ENCODE assay signal across 10 cellular contexts in genomic region chr7:144384555-144385245, GRCh38. TPM values are rescaled to one million over a fixed set of nuclear protein-coding genes. Genes with fewer than 3 reads are reported as not detected.
DNase-seq lines count a peak whose midpoint lies in the region; ATAC-seq, FAIRE-seq and TF ChIP-seq lines count a peak whose summit lies in the region.
"Had no signal": no experiment of that assay in that cellular context is flagged by ENCODE, and none has a peak within 500 bp of the region (broad histone marks: within the 10 kb centered on the region; RNA-seq: fewer than 3 reads in every experiment).

No MANE protein-coding gene starts in this region.

- TF ChIP-seq CTCF in keratinocyte (optimal IDR thresholded peaks at IDR 0.05 in 1 of 3, IDR thresholded peaks at IDR 0.05 in 1 of 3, conservative IDR thresholded peaks at IDR 0.05 in 1 of 3; ENCODE audit: extremely low read depth in 1 of 3, insufficient read depth in 2 of 3, low read length in 3 of 3), result no peak

- H3K9me3 Mint-ChIP-seq in activated CD4-positive, alpha-beta memory T cell treated with anti-CD3 and anti-CD28 coated beads, Interleukin-2, amount 10 ng/mL, durations not matched to agents 7 days and 5 days, result no peaks in the 10 kb centered on the region
- H3K9me3 Mint-ChIP-seq: IgD-negative memory B cell had no signal

- no peaks in the 10 kb centered on the region for H3K79me2 ChIP-seq in keratinocyte (ENCODE audit: control insufficient read depth, insufficient read depth, low read length)

- H3K27me3 ChIP-seq in keratinocyte (ENCODE audit: control insufficient read depth, extremely low read depth, insufficient read depth, low read length), result no peaks in the 10 kb centered on the region
- H3K27me3 ChIP-seq: heart right ventricle had no signal

- ATAC-seq in HG02623 (IDR thresholded peaks at IDR 0.05; ENCODE audit: unreplicated experiment) (peak; percentile 37), GM18520 (IDR thresholded peaks at IDR 0.05; ENCODE audit: unreplicated experiment) (no peak)
- ATAC-seq: heart right ventricle had no signal

- CTCF ChIA-PET in activated CD4-positive, alpha-beta memory T cell treated with anti-CD3 and anti-CD28 coated beads, Interleukin-2, amount 10 ng/mL, durations not matched to agents 7 days and 5 days (lab: Charles Lee), result no interaction called here

- dilution Hi-C loops in keratinocyte (cut with MboI; ENCODE audit: extremely low pct_ligation_motif_present, low sequenced_read_pairs), result no loop called here

- peaks cover 8% of the 10 kb centered on the region for H3K4me1 Mint-ChIP-seq in activated CD4-positive, alpha-beta memory T cell treated with anti-CD3 and anti-CD28 coated beads, Interleukin-2, amount 10 ng/mL, durations not matched to agents 7 days and 5 days

- peaks cover 19% of the 10 kb centered on the region for H3K4me1 ChIP-seq in keratinocyte (ENCODE audit: control insufficient read depth, extremely low read depth, insufficient read depth, low read length)
- H3K4me1 ChIP-seq: heart right ventricle had no signal

- no peak overlapping the region for H3K4me3 Mint-ChIP-seq in activated CD4-positive, alpha-beta memory T cell treated with anti-CD3 and anti-CD28 coated beads, Interleukin-2, amount 10 ng/mL, durations not matched to agents 7 days and 5 days

- FAIRE-seq in keratinocyte (lab: Jason Lieb, UNC), result peak; percentile 65
- no peak for FAIRE-seq in GM12892 (lab: Jason Lieb, UNC)

- H3K9ac ChIP-seq in keratinocyte (ENCODE audit: control insufficient read depth, extremely low read depth, insufficient read depth, low read length), result peak overlapping the region; percentile 65

- H4K20me1 ChIP-seq in keratinocyte (ENCODE audit: control insufficient read depth, extremely low read depth, insufficient read depth, low read length), result no peaks in the 10 kb centered on the region

- peak overlapping the region in 2 of 3 experiments; percentile 28 to 46 for H3K4me3 ChIP-seq in keratinocyte (ENCODE audit: control insufficient read depth in 2 of 3, extremely low read depth in 1 of 3, insufficient read depth in 2 of 3, low read depth in 1 of 3, low read length in 3 of 3)
- H3K4me3 ChIP-seq: heart right ventricle had no signal

- peak overlapping the region; percentile 77 for H3K4me2 ChIP-seq in keratinocyte (ENCODE audit: control insufficient read depth, extremely low read depth, insufficient read depth, low read depth, low read length)

- H3K9me3 ChIP-seq in keratinocyte (ENCODE audit: control insufficient read depth, low read depth, low read length), result no peaks in the 10 kb centered on the region
- H3K9me3 ChIP-seq: heart right ventricle had no signal

- DNase-seq in activated CD4-positive, alpha-beta memory T cell treated with anti-CD3 and anti-CD28 coated beads, Interleukin-2, amount 10 ng/mL, durations not matched to agents 7 days and 5 days, result peak; percentile 25
- DNase-seq in keratinocyte (ENCODE audit: low read depth, low spot score) (no peak), GM12892 (ENCODE audit: insufficient read length) (no peak), HuH-7.5 (ENCODE audit: low spot score) (no peak), NCI-H1694 (lab: John Stamatoyannopoulos, UW) (no peak)
- peak; percentile 24 to 35 for DNase-seq in stimulated activated CD8-positive, alpha-beta memory T cell treated with anti-CD3 and anti-CD28 coated beads, Interleukin-2, amount 100 ng/mL, for 48 hours (ENCODE audit: low read depth in 2 of 2)
- DNase-seq: heart right ventricle had no signal

- peak overlapping the region; percentile 82 for H3K27ac ChIP-seq in keratinocyte (ENCODE audit: control insufficient read depth, insufficient read depth, low read length)
- H3K27ac ChIP-seq: heart right ventricle had no signal

- peaks cover 5% of the 10 kb centered on the region for H3K36me3 Mint-ChIP-seq in activated CD4-positive, alpha-beta memory T cell treated with anti-CD3 and anti-CD28 coated beads, Interleukin-2, amount 10 ng/mL, durations not matched to agents 7 days and 5 days (ENCODE audit: low read depth)

- H3K36me3 ChIP-seq in keratinocyte (ENCODE audit: control insufficient read depth in 2 of 2, extremely low read depth in 1 of 2, insufficient read depth in 2 of 2, low read length in 2 of 2), result peaks cover under 1 to 6% of the 10 kb centered on the region in 2 experiments

- no peaks in the 10 kb centered on the region for H3K27me3 Mint-ChIP-seq in activated CD4-positive, alpha-beta memory T cell treated with anti-CD3 and anti-CD28 coated beads, Interleukin-2, amount 10 ng/mL, durations not matched to agents 7 days and 5 days

- TF ChIP-seq POLR2A in GM12892 (IDR thresholded peaks at IDR 0.05; ENCODE audit: low read depth, low read length), result no peak

- no peaks in the 10 kb centered on the region for H3K9me1 ChIP-seq in keratinocyte (ENCODE audit: control insufficient read depth, extremely low read depth, insufficient read depth, low read length)

- H2AFZ ChIP-seq in keratinocyte (ENCODE audit: control insufficient read depth, low read length), result peak overlapping the region; percentile 11

- POLR2A ChIA-PET in activated CD4-positive, alpha-beta memory T cell treated with anti-CD3 and anti-CD28 coated beads, Interleukin-2, amount 10 ng/mL, durations not matched to agents 7 days and 5 days (lab: Charles Lee), result no interaction called here

- H3K27ac Mint-ChIP-seq in activated CD4-positive, alpha-beta memory T cell treated with anti-CD3 and anti-CD28 coated beads, Interleukin-2, amount 10 ng/mL, durations not matched to agents 7 days and 5 days, result no peak overlapping the region

RNA-seq across cellular contexts. Expression of gene NOBOX, which starts 18.8 kb away (rescaled TPM):
- total RNA-seq in activated CD4-positive, alpha-beta memory T cell treated with anti-CD3 and anti-CD28 coated beads, Interleukin-2, amount 10 ng/mL, durations not matched to agents 7 days and 5 days, result not detected
- not detected in 3 replicates for polyA plus RNA-seq in keratinocyte
- not detected for polyA plus RNA-seq in keratinocyte (2011; ENCODE audit: low read depth)
- not detected in 2 replicates for polyA plus RNA-seq in keratinocyte (2011; cell fraction: cytosol; rRNA removed)
- not detected in 2 replicates for polyA plus RNA-seq in keratinocyte (2011; cell fraction: nucleus; rRNA removed)
- not detected in 2 replicates for polyA plus RNA-seq in keratinocyte (2012; ENCODE audit: low replicate concordance)
- polyA minus RNA-seq in keratinocyte, result not detected in 3 replicates
- polyA minus RNA-seq in keratinocyte (2011; cell fraction: cytosol; rRNA and poly(A)+ RNA removed), result not detected
- polyA minus RNA-seq in keratinocyte (2011; cell fraction: nucleus; rRNA and poly(A)+ RNA removed), result not detected in 2 replicates
- not detected for polyA plus RNA-seq in GM12892 (2012; ENCODE audit: missing spikeins)
- total RNA-seq: heart right ventricle had no signal
- polyA plus RNA-seq: heart right ventricle, IgD-negative memory B cell had no signal

RNA-seq across cellular contexts. Expression of gene ARHGEF5, which starts 29.5 kb away (rescaled TPM):
- total RNA-seq in activated CD4-positive, alpha-beta memory T cell treated with anti-CD3 and anti-CD28 coated beads, Interleukin-2, amount 10 ng/mL, durations not matched to agents 7 days and 5 days, result 10 to 100 TPM; 10.4 to 11.1 TPM
- 24.2 to 41.0 TPM (median 24.7 TPM) in 3 replicates for polyA plus RNA-seq in keratinocyte
- polyA plus RNA-seq in keratinocyte (2011; ENCODE audit: low read depth), result 22.5 TPM
- 26.8 and 29.2 TPM in 2 replicates for polyA plus RNA-seq in keratinocyte (2011; cell fraction: cytosol; rRNA removed)
- polyA plus RNA-seq in keratinocyte (2011; cell fraction: nucleus; rRNA removed), result 68.2 and 79.2 TPM in 2 replicates
- 31.9 and 37.4 TPM in 2 replicates for polyA plus RNA-seq in keratinocyte (2012; ENCODE audit: low replicate concordance)
- 55.3 to 79.0 TPM (median 56.0 TPM) in 3 replicates for polyA minus RNA-seq in keratinocyte
- polyA minus RNA-seq in keratinocyte (2011; cell fraction: cytosol; rRNA and poly(A)+ RNA removed), result 41.8 TPM
- 53.2 and 66.9 TPM in 2 replicates for polyA minus RNA-seq in keratinocyte (2011; cell fraction: nucleus; rRNA and poly(A)+ RNA removed)
- polyA plus RNA-seq in GM12892 (2012; ENCODE audit: missing spikeins), result 0.28 TPM

Comparison
In these comparisons a context has a peak if more than half of its experiments do, and no peak if none do; other contexts are left out.
1. DNase-seq: peak in activated CD4-positive, alpha-beta memory T cell treated with anti-CD3 and anti-CD28 coated beads, Interleukin-2, amount 10 ng/mL, durations not matched to agents 7 days and 5 days (single experiment) and stimulated activated CD8-positive, alpha-beta memory T cell treated with anti-CD3 and anti-CD28 coated beads, Interleukin-2, amount 100 ng/mL, for 48 hours (2 of 2); none in keratinocyte (single experiment), GM12892 (single experiment), HuH-7.5 (single experiment) and NCI-H1694 (single experiment).